In the genomic region with DNA sequence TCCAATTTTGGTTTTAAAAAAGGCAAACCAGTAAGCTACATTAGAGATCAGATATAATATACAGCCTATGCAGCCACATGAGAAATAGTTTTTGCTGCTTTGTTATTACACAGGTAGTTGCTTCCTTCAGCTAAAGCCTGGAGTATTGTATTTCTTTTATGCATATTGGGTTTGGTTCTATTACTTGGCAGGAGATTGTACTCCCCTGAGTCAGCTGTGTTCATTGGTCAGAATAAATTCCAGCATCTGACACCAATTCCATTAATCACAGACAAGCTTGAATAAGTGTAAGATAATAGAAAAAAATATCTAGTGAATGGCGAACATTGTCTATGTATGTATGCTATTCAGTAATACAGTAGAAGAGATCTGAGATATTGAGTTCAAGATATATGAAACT, we compare ENCODE assay signal across 2 cellular contexts.
TF ChIP-seq lines count a peak whose summit lies in the region.

No MANE protein-coding gene starts in this region.

TF ChIP-seq in SK-N-SH, 30 proteins besides CTCF, POLR2A, EP300 and RAD21 (continued from another document):
- TF ChIP-seq, protein P1, sequence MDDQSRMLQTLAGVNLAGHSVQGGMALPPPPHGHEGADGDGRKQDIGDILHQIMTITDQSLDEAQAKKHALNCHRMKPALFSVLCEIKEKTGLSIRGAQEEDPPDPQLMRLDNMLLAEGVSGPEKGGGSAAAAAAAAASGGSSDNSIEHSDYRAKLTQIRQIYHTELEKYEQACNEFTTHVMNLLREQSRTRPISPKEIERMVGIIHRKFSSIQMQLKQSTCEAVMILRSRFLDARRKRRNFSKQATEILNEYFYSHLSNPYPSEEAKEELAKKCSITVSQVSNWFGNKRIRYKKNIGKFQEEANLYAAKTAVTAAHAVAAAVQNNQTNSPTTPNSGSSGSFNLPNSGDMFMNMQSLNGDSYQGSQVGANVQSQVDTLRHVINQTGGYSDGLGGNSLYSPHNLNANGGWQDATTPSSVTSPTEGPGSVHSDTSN (IDR thresholded peaks at IDR 0.05): peak; percentile 64; the same call in 1 of the 2 replicates
- TF ChIP-seq RCOR1 (IDR thresholded peaks at IDR 0.05; ENCODE audit: low read length): no peak
TF ChIP-seq in SK-N-SH: peak in this region for 2.

TF ChIP-seq in GM23338, 12 proteins besides CTCF, POLR2A, EP300 and RAD21:
- TF ChIP-seq, protein P2, sequence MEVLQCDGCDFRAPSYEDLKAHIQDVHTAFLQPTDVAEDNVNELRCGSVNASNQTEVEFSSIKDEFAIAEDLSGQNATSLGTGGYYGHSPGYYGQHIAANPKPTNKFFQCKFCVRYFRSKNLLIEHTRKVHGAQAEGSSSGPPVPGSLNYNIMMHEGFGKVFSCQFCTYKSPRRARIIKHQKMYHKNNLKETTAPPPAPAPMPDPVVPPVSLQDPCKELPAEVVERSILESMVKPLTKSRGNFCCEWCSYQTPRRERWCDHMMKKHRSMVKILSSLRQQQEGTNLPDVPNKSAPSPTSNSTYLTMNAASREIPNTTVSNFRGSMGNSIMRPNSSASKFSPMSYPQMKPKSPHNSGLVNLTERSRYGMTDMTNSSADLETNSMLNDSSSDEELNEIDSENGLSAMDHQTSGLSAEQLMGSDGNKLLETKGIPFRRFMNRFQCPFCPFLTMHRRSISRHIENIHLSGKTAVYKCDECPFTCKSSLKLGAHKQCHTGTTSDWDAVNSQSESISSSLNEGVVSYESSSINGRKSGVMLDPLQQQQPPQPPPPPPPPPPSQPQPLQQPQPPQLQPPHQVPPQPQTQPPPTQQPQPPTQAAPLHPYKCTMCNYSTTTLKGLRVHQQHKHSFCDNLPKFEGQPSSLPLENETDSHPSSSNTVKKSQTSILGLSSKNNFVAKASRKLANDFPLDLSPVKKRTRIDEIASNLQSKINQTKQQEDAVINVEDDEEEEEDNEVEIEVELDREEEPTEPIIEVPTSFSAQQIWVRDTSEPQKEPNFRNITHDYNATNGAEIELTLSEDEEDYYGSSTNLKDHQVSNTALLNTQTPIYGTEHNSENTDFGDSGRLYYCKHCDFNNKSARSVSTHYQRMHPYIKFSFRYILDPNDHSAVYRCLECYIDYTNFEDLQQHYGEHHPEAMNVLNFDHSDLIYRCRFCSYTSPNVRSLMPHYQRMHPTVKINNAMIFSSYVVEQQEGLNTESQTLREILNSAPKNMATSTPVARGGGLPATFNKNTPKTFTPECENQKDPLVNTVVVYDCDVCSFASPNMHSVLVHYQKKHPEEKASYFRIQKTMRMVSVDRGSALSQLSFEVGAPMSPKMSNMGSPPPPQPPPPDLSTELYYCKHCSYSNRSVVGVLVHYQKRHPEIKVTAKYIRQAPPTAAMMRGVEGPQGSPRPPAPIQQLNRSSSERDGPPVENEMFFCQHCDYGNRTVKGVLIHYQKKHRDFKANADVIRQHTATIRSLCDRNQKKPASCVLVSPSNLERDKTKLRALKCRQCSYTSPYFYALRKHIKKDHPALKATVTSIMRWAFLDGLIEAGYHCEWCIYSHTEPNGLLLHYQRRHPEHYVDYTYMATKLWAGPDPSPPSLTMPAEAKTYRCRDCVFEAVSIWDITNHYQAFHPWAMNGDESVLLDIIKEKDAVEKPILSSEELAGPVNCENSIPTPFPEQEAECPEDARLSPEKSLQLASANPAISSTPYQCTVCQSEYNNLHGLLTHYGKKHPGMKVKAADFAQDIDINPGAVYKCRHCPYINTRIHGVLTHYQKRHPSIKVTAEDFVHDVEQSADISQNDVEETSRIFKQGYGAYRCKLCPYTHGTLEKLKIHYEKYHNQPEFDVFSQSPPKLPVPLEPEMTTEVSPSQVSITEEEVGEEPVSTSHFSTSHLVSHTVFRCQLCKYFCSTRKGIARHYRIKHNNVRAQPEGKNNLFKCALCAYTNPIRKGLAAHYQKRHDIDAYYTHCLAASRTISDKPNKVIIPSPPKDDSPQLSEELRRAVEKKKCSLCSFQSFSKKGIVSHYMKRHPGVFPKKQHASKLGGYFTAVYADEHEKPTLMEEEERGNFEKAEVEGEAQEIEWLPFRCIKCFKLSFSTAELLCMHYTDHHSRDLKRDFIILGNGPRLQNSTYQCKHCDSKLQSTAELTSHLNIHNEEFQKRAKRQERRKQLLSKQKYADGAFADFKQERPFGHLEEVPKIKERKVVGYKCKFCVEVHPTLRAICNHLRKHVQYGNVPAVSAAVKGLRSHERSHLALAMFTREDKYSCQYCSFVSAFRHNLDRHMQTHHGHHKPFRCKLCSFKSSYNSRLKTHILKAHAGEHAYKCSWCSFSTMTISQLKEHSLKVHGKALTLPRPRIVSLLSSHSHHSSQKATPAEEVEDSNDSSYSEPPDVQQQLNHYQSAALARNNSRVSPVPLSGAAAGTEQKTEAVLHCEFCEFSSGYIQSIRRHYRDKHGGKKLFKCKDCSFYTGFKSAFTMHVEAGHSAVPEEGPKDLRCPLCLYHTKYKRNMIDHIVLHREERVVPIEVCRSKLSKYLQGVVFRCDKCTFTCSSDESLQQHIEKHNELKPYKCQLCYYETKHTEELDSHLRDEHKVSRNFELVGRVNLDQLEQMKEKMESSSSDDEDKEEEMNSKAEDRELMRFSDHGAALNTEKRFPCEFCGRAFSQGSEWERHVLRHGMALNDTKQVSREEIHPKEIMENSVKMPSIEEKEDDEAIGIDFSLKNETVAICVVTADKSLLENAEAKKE (CRISPR knock-in tag; IDR thresholded peaks at IDR 0.05): no peak
- TF ChIP-seq, protein P3, sequence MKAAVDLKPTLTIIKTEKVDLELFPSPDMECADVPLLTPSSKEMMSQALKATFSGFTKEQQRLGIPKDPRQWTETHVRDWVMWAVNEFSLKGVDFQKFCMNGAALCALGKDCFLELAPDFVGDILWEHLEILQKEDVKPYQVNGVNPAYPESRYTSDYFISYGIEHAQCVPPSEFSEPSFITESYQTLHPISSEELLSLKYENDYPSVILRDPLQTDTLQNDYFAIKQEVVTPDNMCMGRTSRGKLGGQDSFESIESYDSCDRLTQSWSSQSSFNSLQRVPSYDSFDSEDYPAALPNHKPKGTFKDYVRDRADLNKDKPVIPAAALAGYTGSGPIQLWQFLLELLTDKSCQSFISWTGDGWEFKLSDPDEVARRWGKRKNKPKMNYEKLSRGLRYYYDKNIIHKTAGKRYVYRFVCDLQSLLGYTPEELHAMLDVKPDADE (IDR thresholded peaks at IDR 0.05): no peak
- no peak for TF ChIP-seq JUNB (IDR thresholded peaks at IDR 0.05; ENCODE audit: unreplicated experiment)
